ENCODE assay signal across 9 cellular contexts in the genomic region with DNA sequence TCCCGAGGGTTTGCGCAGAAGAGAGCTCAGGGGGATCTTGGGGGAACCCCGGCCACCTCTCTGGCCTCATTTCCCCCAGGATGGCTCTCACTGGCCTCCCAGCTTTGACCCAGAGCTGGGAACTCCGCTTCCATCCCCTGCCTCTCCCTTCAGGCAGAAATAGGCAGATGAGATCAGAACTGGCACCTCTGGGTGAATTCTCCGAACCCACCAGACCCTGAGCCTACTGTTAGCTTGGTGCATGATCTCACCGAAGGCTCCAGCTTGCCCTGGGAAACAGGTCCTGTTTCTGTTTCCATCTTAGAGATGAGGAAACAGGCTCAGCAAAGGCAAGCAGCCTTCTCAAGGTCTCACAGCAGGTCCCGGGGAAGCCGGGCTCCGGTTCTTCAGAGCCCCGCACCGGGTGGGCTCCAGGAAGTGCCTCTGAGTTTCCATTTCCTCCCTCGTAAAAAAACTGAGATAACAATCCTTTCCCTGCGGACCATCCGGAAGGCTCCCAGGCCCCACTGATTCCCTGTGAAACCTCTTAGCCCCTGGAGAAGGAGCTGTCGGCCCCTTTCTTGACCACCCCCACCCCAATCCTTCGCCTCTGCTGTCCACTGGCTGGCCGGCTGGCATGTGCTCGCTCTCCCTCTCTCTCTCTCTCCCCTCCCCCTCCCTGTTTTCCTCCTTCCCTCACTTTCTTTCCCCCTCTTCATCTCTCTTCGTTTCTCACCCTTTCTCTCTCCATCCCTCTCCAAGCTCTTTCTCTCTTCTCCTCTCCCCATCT. TPM values are rescaled to one million over a fixed set of nuclear protein-coding genes. Genes with fewer than 3 reads are reported as not detected.
DNase-seq lines count a peak whose midpoint lies in the region; ATAC-seq and TF ChIP-seq lines count a peak whose summit lies in the region.
"Had no signal": no experiment of that assay in that cellular context is flagged by ENCODE, and none has a peak within 500 bp of the region (broad histone marks: within the 10 kb centered on the region; RNA-seq: fewer than 3 reads in every experiment).

No MANE protein-coding gene starts in this region.

- WGBS in adrenal gland, 4 donors, result 3 to 13% (median 8%) methylated on average over 17 to 19 of the region's 19 CpGs
- WGBS in stomach, 5 donors, result 5 to 22% (median 8%) methylated on average over 19 of the region's 19 CpGs

- H3K27me3 ChIP-seq in adrenal gland (no peaks in the 10 kb centered on the region), stomach (no peaks in the 10 kb centered on the region)

- peak overlapping the region in 3 of 4 donors; percentile 15 to 94 (median 74) for H3K4me3 ChIP-seq in adrenal gland
- peak overlapping the region; percentile 73 to 99 (median 83) for H3K4me3 ChIP-seq in stomach

- TF ChIP-seq POLR2A in adrenal gland (IDR thresholded peaks at IDR 0.05), result no peak
- no peak for TF ChIP-seq POLR2A in stomach (IDR thresholded peaks at IDR 0.05)

- no peak for ATAC-seq in GM18868 (IDR thresholded peaks at IDR 0.05; ENCODE audit: unreplicated experiment)

- no peak for TF ChIP-seq CTCF in adrenal gland (IDR thresholded peaks at IDR 0.05)
- no peak for TF ChIP-seq CTCF in stomach (IDR thresholded peaks at IDR 0.05)

- intact Hi-C loops in adrenal gland (cut with DNase I), result no loop called here
- intact Hi-C loops in stomach (cut with DNase I; ENCODE audit: low total_unique reads), result no loop called here

- TF ChIP-seq EP300 in stomach (IDR thresholded peaks at IDR 0.05), result no peak

- H3K36me3 ChIP-seq in adrenal gland (replicated peaks in 1 of 2) (no peaks in the 10 kb centered on the region), stomach (peaks cover 0 to 19% (median 3%) of the 10 kb centered on the region in 4 donors)

- peaks cover 38 to 46% of the 10 kb centered on the region in 2 donors for H3K4me1 ChIP-seq in adrenal gland (replicated peaks in 1 of 2)
- peaks cover 42 to 81% (median 64%) of the 10 kb centered on the region in 4 donors for H3K4me1 ChIP-seq in stomach

- H3K9me3 ChIP-seq in adrenal gland (replicated peaks in 1 of 3) (no peaks in the 10 kb centered on the region), stomach (no peaks in the 10 kb centered on the region)

- H3K27ac ChIP-seq in adrenal gland, result peak overlapping the region; percentile 78 to 99 (median 98)
- H3K27ac ChIP-seq in stomach, result peak overlapping the region; percentile 97 to 99 (median 99)

- DNase-seq in NCI-H82 (lab: John Stamatoyannopoulos, UW) (peak; percentile 69), NCI-H82 treated with DMSO at 0.1 percent for 48 hours (lab: John Stamatoyannopoulos, UW; ENCODE audit: unreplicated experiment) (no peak), adrenal gland (peak; percentile 35 to 75 (median 61)), iris pigment epithelial cell (ENCODE audit: low read depth) (peak; percentile 82), stomach (no peak), NCI-H446 treated with DMSO at 0.1 percent for 48 hours (lab: John Stamatoyannopoulos, UW) (no peak)
- DNase-seq in stimulated activated naive CD4-positive, alpha-beta T cell treated with Interleukin-2 at 50 U/mL for 16 hours (lab: John Stamatoyannopoulos, UW), result no peak
- DNase-seq: CD4-positive, CD25-positive, alpha-beta regulatory T cell had no signal

RNA-seq across cellular contexts. Expression of a gene that starts 2.1 kb away (rescaled TPM):
- 100 to 1,000 TPM; 120 to 243 (median 138) TPM for total RNA-seq in adrenal gland
- polyA plus RNA-seq in adrenal gland, result 100 to 1,000 TPM in 2 of 3 donors, 10 to 100 TPM in 1; 82.7 to 139 (median 124) TPM
- total RNA-seq in stomach, result 100 to 1,000 TPM in 3 of 5 donors, 10 to 100 TPM in 1, 1 to 10 TPM in 1; 1.8 to 160 (median 101) TPM
- 10 to 100 TPM; 44.0 to 90.6 (median 47.2) TPM for polyA plus RNA-seq in stomach
- polyA plus RNA-seq: CD4-positive, CD25-positive, alpha-beta regulatory T cell had no signal

RNA-seq across cellular contexts. Expression of a gene that starts 39.3 kb away (rescaled TPM):
- 10 to 100 TPM; 18.6 to 81.1 (median 44.7) TPM for total RNA-seq in adrenal gland
- 10 to 100 TPM in 2 of 3 donors, 1 to 10 TPM in 1; 5.1 to 68.4 (median 55.1) TPM for polyA plus RNA-seq in adrenal gland
- total RNA-seq in stomach, result 100 to 1,000 TPM in 2 of 5 donors, 10 to 100 TPM in 3; 31.9 to 265 (median 76.8) TPM
- 10 to 100 TPM in 2 of 3 donors, 1 to 10 TPM in 1; 7.3 to 38.7 (median 20.5) TPM for polyA plus RNA-seq in stomach
- total RNA-seq: CD4-positive, CD25-positive, alpha-beta regulatory T cell had no signal
- polyA plus RNA-seq: CD4-positive, CD25-positive, alpha-beta regulatory T cell had no signal

RNA-seq across cellular contexts. Expression of a gene that starts 42.8 kb away (rescaled TPM):
- total RNA-seq in adrenal gland (100 to 1,000 TPM in 3 of 8 donors, 10 to 100 TPM in 5; 53.1 to 248 (median 68.5) TPM), stomach (100 to 1,000 TPM in 1 of 5 donors, 10 to 100 TPM in 3, 1 to 10 TPM in 1; 7.1 to 100 (median 24.6) TPM)
- polyA plus RNA-seq in adrenal gland (100 to 1,000 TPM in 1 of 3 donors, 10 to 100 TPM in 2; 63.2 to 112 (median 70.5) TPM), stomach (10 to 100 TPM; 22.5 to 46.8 (median 31.5) TPM)

RNA-seq across cellular contexts. Expression of a gene that starts 57.4 kb away (rescaled TPM):
- total RNA-seq in adrenal gland, result over 10,000 TPM in 4 of 8 donors, 1,000 to 10,000 TPM in 4; 3,098 to 21,602 (median 8,944) TPM
- polyA plus RNA-seq in adrenal gland, result over 10,000 TPM in 2 of 3 donors, 100 to 1,000 TPM in 1; 569 to 15,573 (median 10,217) TPM
- 100 to 1,000 TPM in 3 of 5 donors, 10 to 100 TPM in 2; 13.4 to 485 (median 235) TPM for total RNA-seq in stomach
- 100 to 1,000 TPM in 1 of 3 donors, 10 to 100 TPM in 2; 35.1 to 166 (median 72.2) TPM for polyA plus RNA-seq in stomach
- polyA plus RNA-seq: CD4-positive, CD25-positive, alpha-beta regulatory T cell had no signal

Comparison
In these comparisons a context has a peak if more than half of its experiments do, and no peak if none do; other contexts are left out.
1. DNase-seq: peak in NCI-H82 (single experiment), adrenal gland (7 of 7) and iris pigment epithelial cell (single experiment); none in NCI-H82 treated with DMSO at 0.1 percent for 48 hours (single experiment), stomach (single experiment), stimulated activated naive CD4-positive, alpha-beta T cell treated with Interleukin-2 at 50 U/mL for 16 hours (single experiment) and NCI-H446 treated with DMSO at 0.1 percent for 48 hours (single experiment).